In genomic region chr2:120660056-120660694, GRCh38 we compare ENCODE assay signal across 24 cellular contexts.
DNase-seq lines count a peak whose midpoint lies in the region; FAIRE-seq and TF ChIP-seq lines count a peak whose summit lies in the region.
"Had no signal": no experiment of that assay in that cellular context is flagged by ENCODE, and none has a peak within 500 bp of the region (broad histone marks: within the 10 kb centered on the region; RNA-seq: fewer than 3 reads in every experiment).

No MANE protein-coding gene starts in this region.

- peaks cover 70% of the 10 kb centered on the region for H3K27me3 Mint-ChIP-seq in endodermal cell (ENCODE audit: insufficient read depth)

- no peak overlapping the region for H3K4me3 Mint-ChIP-seq in endodermal cell
- H3K4me3 Mint-ChIP-seq: CD14-positive monocyte; CD4-positive, alpha-beta T cell; CD8-positive, alpha-beta memory T cell; H9 had no signal

- H3K4me3 ChIP-seq in endodermal cell (ENCODE audit: low read length) (no peak overlapping the region), kidney (ENCODE audit: low read length in 2 of 2) (no peak overlapping the region)
- H3K4me3 ChIP-seq: A549; BLaER1 treated with 17β-estradiol and CSF1 and Interleukin-3, amounts not matched to agents 10 nM and 100 nM; GM12878; GM23248 had no signal

- H3K27ac Mint-ChIP-seq in endodermal cell: no peak overlapping the region
- H3K27ac Mint-ChIP-seq: CD14-positive monocyte; CD4-positive, alpha-beta T cell; CD8-positive, alpha-beta memory T cell; H9 had no signal

- no peaks in the 10 kb centered on the region for H3K36me3 Mint-ChIP-seq in endodermal cell (ENCODE audit: low read depth)
- H3K36me3 Mint-ChIP-seq: CD14-positive monocyte; CD8-positive, alpha-beta memory T cell had no signal

- H3K27ac ChIP-seq in endodermal cell (ENCODE audit: low read depth, low read length): no peak overlapping the region
- no peak overlapping the region for H3K27ac ChIP-seq in kidney (ENCODE audit: low read depth in 2 of 2, low read length in 2 of 2)
- H3K27ac ChIP-seq: A549; BLaER1 treated with 17β-estradiol and CSF1 and Interleukin-3, amounts not matched to agents 10 nM and 100 nM; GM23248 had no signal

- TF ChIP-seq EP300 in Ishikawa (IDR thresholded peaks at IDR 0.05; ENCODE audit: borderline replicate concordance): no peak

- intact Hi-C loops in kidney (cut with DNase I): no loop called here

- FAIRE-seq in kidney (lab: Jason Lieb, UNC): no peak
- FAIRE-seq: A549, D721Med, GM12878, GM19239 had no signal

- DNase-seq in endodermal cell (peak; percentile 13), mesenteric fat pad (ENCODE audit: low spot score) (peak; percentile 75), NCI-H345 treated with DMSO at 0.1 percent for 48 hours (lab: John Stamatoyannopoulos, UW; ENCODE audit: unreplicated experiment) (no peak), kidney (no peak)
- no peak for DNase-seq in activated CD4-positive, CD25-positive, alpha-beta regulatory T cell treated with anti-CD3 and anti-CD28 coated beads, Interleukin-2, amount 50 U/mL, for 72 hours
- DNase-seq: 8988T; ACHN; AML-193; BE2C; CD4-positive, alpha-beta T cell; CD8-positive, alpha-beta memory T cell; DMS 273 treated with DMSO at 0.1 percent for 48 hours; DMS79; EL; GDM1; GM23248 had no signal

- H3K4me1 Mint-ChIP-seq in endodermal cell: no peaks in the 10 kb centered on the region
- H3K4me1 Mint-ChIP-seq: CD14-positive monocyte; CD8-positive, alpha-beta memory T cell had no signal

- H3K9me3 ChIP-seq in endodermal cell (ENCODE audit: control insufficient read depth, low read length): peaks cover 16% of the 10 kb centered on the region
- H3K9me3 ChIP-seq in kidney (ENCODE audit: control insufficient read depth in 1 of 2, low read length in 2 of 2): peaks cover 0 to 6% of the 10 kb centered on the region in 2 donors
- H3K9me3 ChIP-seq: BE2C had no signal

- H3K9ac ChIP-seq in endodermal cell (ENCODE audit: extremely low read depth, low read length, poor library complexity, severe bottlenecking): no peak overlapping the region
- no peak overlapping the region for H3K9ac ChIP-seq in kidney (ENCODE audit: low read length in 2 of 2)
- H3K9ac ChIP-seq: BLaER1 treated with 17β-estradiol and CSF1 and Interleukin-3, amounts not matched to agents 10 nM and 100 nM; GM23248 had no signal

- no peak for TF ChIP-seq RAD21 in Ishikawa (IDR thresholded peaks at IDR 0.05; ENCODE audit: low read depth)

- 88 to 96% methylated on average over 4 to 8 of the region's 8 CpGs for WGBS in endodermal cell (ENCODE audit: insufficient coverage in 1 of 2, insufficient read length in 1 of 2), 2 experiments

- no peak for TF ChIP-seq CTCF in endodermal cell (conservative IDR thresholded peaks at IDR 0.05)
- no peak for TF ChIP-seq CTCF in kidney (IDR thresholded peaks at IDR 0.05; ENCODE audit: borderline replicate concordance, extremely low read depth, insufficient read depth)

- H3K4me1 ChIP-seq in endodermal cell (ENCODE audit: control insufficient read depth, insufficient read depth, low read length): no peaks in the 10 kb centered on the region
- no peaks in the 10 kb centered on the region for H3K4me1 ChIP-seq in kidney (ENCODE audit: control insufficient read depth in 1 of 2, insufficient read depth in 1 of 2, low read depth in 1 of 2, low read length in 2 of 2)
- H3K4me1 ChIP-seq: A549, BE2C had no signal

- peaks cover 8% of the 10 kb centered on the region for H3K27me3 ChIP-seq in endodermal cell (ENCODE audit: control insufficient read depth, insufficient read depth, low read length, poor library complexity, severe bottlenecking)
- H3K27me3 ChIP-seq: BE2C; BLaER1 treated with 17β-estradiol and CSF1 and Interleukin-3, amounts not matched to agents 10 nM and 100 nM had no signal

- peaks cover 17% of the 10 kb centered on the region for H3K9me3 Mint-ChIP-seq in endodermal cell
- H3K9me3 Mint-ChIP-seq: CD4-positive, alpha-beta T cell had no signal

- H3K36me3 ChIP-seq in endodermal cell (ENCODE audit: control insufficient read depth, insufficient read depth, low read length) (no peaks in the 10 kb centered on the region), kidney (ENCODE audit: control insufficient read depth in 1 of 2, insufficient read depth in 2 of 2, low read length in 2 of 2) (no peaks in the 10 kb centered on the region)
- H3K36me3 ChIP-seq: BE2C; BLaER1 treated with 17β-estradiol and CSF1 and Interleukin-3, amounts not matched to agents 10 nM and 100 nM had no signal

TF ChIP-seq in Ishikawa, 13 proteins besides CTCF, POLR2A, EP300 and RAD21:
- TF ChIP-seq FOXM1 (IDR thresholded peaks at IDR 0.05; ENCODE audit: borderline replicate concordance, low read depth) (no peak), YY1 (IDR thresholded peaks at IDR 0.05; ENCODE audit: low read depth) (no peak), TEAD4 (IDR thresholded peaks at IDR 0.05) (no peak), CREB1 (IDR thresholded peaks at IDR 0.05; ENCODE audit: low read depth) (no peak), CEBPB (IDR thresholded peaks at IDR 0.05) (peak; percentile 54; the same call in 1 of the 2 replicates)

Comparison
In these comparisons a context has a peak if more than half of its experiments do, and no peak if none do; other contexts are left out.
1. DNase-seq: peak in endodermal cell (single experiment) and mesenteric fat pad (single experiment); none in activated CD4-positive, CD25-positive, alpha-beta regulatory T cell treated with anti-CD3 and anti-CD28 coated beads, Interleukin-2, amount 50 U/mL, for 72 hours (single experiment), NCI-H345 treated with DMSO at 0.1 percent for 48 hours (single experiment) and kidney (single experiment).